ENCODE assay signal across 1 cellular context in genomic region chr10:97039538-97040247, GRCh38.
TF ChIP-seq lines count a peak whose summit lies in the region.

No MANE protein-coding gene starts in this region.

TF ChIP-seq in GM23338, 12 proteins besides CTCF, POLR2A, EP300 and RAD21 (continued from another document):
- TF ChIP-seq REST (IDR thresholded peaks at IDR 0.05; ENCODE audit: unreplicated experiment) = no peak
- no peak for TF ChIP-seq EZH2 (IDR thresholded peaks at IDR 0.05; ENCODE audit: low read depth, unreplicated experiment)
- no peak for TF ChIP-seq NANOG (IDR thresholded peaks at IDR 0.05; ENCODE audit: borderline replicate concordance)
